In the genomic region with DNA sequence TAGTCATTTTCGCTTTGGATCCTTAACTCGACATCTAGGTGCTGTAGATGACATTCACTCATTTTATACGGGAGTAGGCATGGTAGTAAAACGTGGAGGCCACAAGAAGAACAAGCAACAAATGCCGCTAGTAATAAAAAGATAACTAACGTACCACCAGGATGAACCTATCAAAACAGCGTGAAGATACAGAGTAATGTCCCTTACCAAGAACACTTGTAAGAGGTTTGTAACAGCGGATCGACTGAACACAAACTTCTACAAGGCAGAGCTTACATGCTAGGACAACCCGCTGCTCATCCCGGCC, we compare ENCODE assay signal across 8 cellular contexts. TPM values are rescaled to one million over a fixed set of nuclear protein-coding genes. Genes with fewer than 3 reads are reported as not detected.
DNase-seq lines count a peak whose midpoint lies in the region; ATAC-seq, FAIRE-seq and TF ChIP-seq lines count a peak whose summit lies in the region.

No MANE protein-coding gene starts in this region.

- no TSS peak for BruUV-seq in Caco-2 (replicated peaks; lab: Mats Ljungman, UMichigan)

- in situ Hi-C loops in transverse colon (cut with MboI; ENCODE audit: low pct_ligation_motif_present in 1 of 4, low pct_unique_long_range_greater_than_20kb in 1 of 4, low sequenced_read_pairs in 3 of 4), result no loop called here

- peaks cover 62% of the 10 kb centered on the region for H3K79me2 ChIP-seq in astrocyte (ENCODE audit: insufficient read depth, low read length)

- H3K36me3 ChIP-seq in Caco-2 (ENCODE audit: control insufficient read depth, insufficient read depth, low read length), result 0 out of 2 replicates have a peak, but pooled peaks cover 5% of the 10 kb centered on the region
- H3K36me3 ChIP-seq in astrocyte (ENCODE audit: insufficient read depth, low read length), result no peaks in the 10 kb centered on the region
- no peaks in the 10 kb centered on the region for H3K36me3 ChIP-seq in right lobe of liver
- peaks cover 0 to under 1% (median 0%) of the 10 kb centered on the region in 4 donors for H3K36me3 ChIP-seq in transverse colon

- WGBS in right lobe of liver (ENCODE audit: insufficient coverage, low coverage, low lambda C conversion rate, missing lambda C conversion rate), result 0% methylated on average over 10 of the region's 11 CpGs
- WGBS in transverse colon (ENCODE audit: low coverage in 1 of 2), 2 donors, result 0 to 1% methylated on average over 6 to 11 of the region's 11 CpGs

- H3K9me3 ChIP-seq in Caco-2 (no peaks in the 10 kb centered on the region), astrocyte (ENCODE audit: insufficient read depth, low read depth, low read length) (no peaks in the 10 kb centered on the region), right lobe of liver (no peaks in the 10 kb centered on the region), transverse colon (no peaks in the 10 kb centered on the region)

- POLR2A ChIA-PET in Caco-2 (lab: Charles Lee), result interaction anchor here (0.7 kb wide), 1 partner anchor 51 kb away, joined by 3 read pairs; no protein-coding TSS in a partner anchor

- TF ChIP-seq CTCF in Caco-2 (IDR thresholded peaks at IDR 0.05; ENCODE audit: insufficient read depth in 1 of 2, low read depth in 1 of 2, low read length in 1 of 2, severe bottlenecking in 1 of 2, unreplicated experiment in 1 of 2) (no peak), astrocyte (IDR thresholded peaks at IDR 0.05; ENCODE audit: insufficient read depth, low read depth, low read length) (no peak), right lobe of liver (IDR thresholded peaks at IDR 0.05) (no peak), transverse colon (IDR thresholded peaks at IDR 0.05) (no peak)

- H4K20me1 ChIP-seq in astrocyte (ENCODE audit: insufficient read depth, low read length), result peaks cover 47% of the 10 kb centered on the region

- no peaks in the 10 kb centered on the region for H3K27me3 ChIP-seq in Caco-2 (replicated peaks; ENCODE audit: control insufficient read depth, insufficient read depth, low read length)
- H3K27me3 ChIP-seq in astrocyte (ENCODE audit: insufficient read depth, low read length), result no peaks in the 10 kb centered on the region
- no peaks in the 10 kb centered on the region for H3K27me3 ChIP-seq in right lobe of liver
- no peaks in the 10 kb centered on the region for H3K27me3 ChIP-seq in transverse colon

- H3K4me1 Mint-ChIP-seq in Caco-2 (ENCODE audit: low read depth, unreplicated experiment), result peaks cover 33% of the 10 kb centered on the region
- peaks cover 9% of the 10 kb centered on the region for H3K4me1 Mint-ChIP-seq in astrocyte (ENCODE audit: low read depth, unreplicated experiment)

- H3K36me3 Mint-ChIP-seq in Caco-2 (ENCODE audit: insufficient read depth, unreplicated experiment) (peaks cover 47% of the 10 kb centered on the region), astrocyte (ENCODE audit: low read depth, unreplicated experiment) (no peaks in the 10 kb centered on the region)

- DNase-seq in Caco-2 (no peak), astrocyte (ENCODE audit: low read depth) (no peak), right lobe of liver (no peak), transverse colon (no peak), NCI-H1092 treated with DMSO at 0.1 percent for 48 hours (lab: John Stamatoyannopoulos, UW) (no peak), GM19240 (ENCODE audit: insufficient read length, low spot score) (no peak)

- H3K4me3 ChIP-seq in Caco-2 (ENCODE audit: low read depth, low read length) (peak overlapping the region; percentile 79), astrocyte (ENCODE audit: insufficient read depth, low read depth, low read length) (peak overlapping the region; percentile 95), right lobe of liver (peak overlapping the region; percentile 81 to 93 (median 89)), transverse colon (peak overlapping the region; percentile 68 to 95 (median 81))

- peak overlapping the region; percentile 94 for H3K9ac ChIP-seq in astrocyte (ENCODE audit: low read length)

- H3K27ac ChIP-seq in astrocyte (ENCODE audit: low read depth, low read length) (peak overlapping the region; percentile 91), right lobe of liver (peak overlapping the region; percentile 97 to 99 (median 97)), transverse colon (peak overlapping the region; percentile 90 to 95 (median 92))

- H3K4me2 ChIP-seq in astrocyte (ENCODE audit: low read length), result peak overlapping the region; percentile 93

- H3K9me3 Mint-ChIP-seq in Caco-2 (ENCODE audit: unreplicated experiment), result no peaks in the 10 kb centered on the region
- H3K9me3 Mint-ChIP-seq in astrocyte (ENCODE audit: unreplicated experiment), result no peaks in the 10 kb centered on the region

- peaks cover 42% of the 10 kb centered on the region for H3K4me1 ChIP-seq in Caco-2
- peaks cover 20% of the 10 kb centered on the region for H3K4me1 ChIP-seq in astrocyte (ENCODE audit: insufficient read depth, low read length)
- H3K4me1 ChIP-seq in right lobe of liver, result peaks cover 0 to 24% (median 0%) of the 10 kb centered on the region in 4 donors
- peaks cover 11 to 38% (median 14%) of the 10 kb centered on the region in 4 donors for H3K4me1 ChIP-seq in transverse colon

- H3K4me3 Mint-ChIP-seq in Caco-2 (ENCODE audit: unreplicated experiment) (peak overlapping the region; percentile 98), astrocyte (ENCODE audit: unreplicated experiment) (peak overlapping the region; percentile 98)

- intact Hi-C loops in Caco-2 (cut with micrococcal nuclease; ENCODE audit: unreplicated experiment) (loop anchor here (5.0 kb wide), 1 partner anchor 225 kb away; no protein-coding TSS in a partner anchor), right lobe of liver (cut with DNase I) (no loop called here), transverse colon (cut with DNase I; ENCODE audit: low total_unique reads) (no loop called here)

- peak overlapping the region; percentile 93 for H2AFZ ChIP-seq in astrocyte (ENCODE audit: low read depth, low read length)

- CTCF ChIA-PET in Caco-2 (lab: Charles Lee), result no interaction called here

- ATAC-seq in HG02870 (IDR thresholded peaks at IDR 0.05; ENCODE audit: unreplicated experiment) (peak; percentile 7), right lobe of liver (peak in 2 of 4 donors; percentile 24 to 40), HG02973 (IDR thresholded peaks at IDR 0.05; ENCODE audit: unreplicated experiment) (no peak)

- H3K27me3 Mint-ChIP-seq in Caco-2 (ENCODE audit: insufficient read depth, unreplicated experiment), result no peaks in the 10 kb centered on the region
- H3K27me3 Mint-ChIP-seq in astrocyte (ENCODE audit: low read depth, unreplicated experiment), result no peaks in the 10 kb centered on the region

- TF ChIP-seq EP300 in transverse colon (IDR thresholded peaks at IDR 0.05; ENCODE audit: low read depth), result no peak

- peak; percentile 5 for FAIRE-seq in astrocyte (lab: Jason Lieb, UNC)

- H3K27ac Mint-ChIP-seq in Caco-2 (ENCODE audit: unreplicated experiment), result peak overlapping the region; percentile 92
- H3K27ac Mint-ChIP-seq in astrocyte (ENCODE audit: unreplicated experiment), result peak overlapping the region; percentile 96

- TF ChIP-seq POLR2A in right lobe of liver (IDR thresholded peaks at IDR 0.05) (no peak), transverse colon (IDR thresholded peaks at IDR 0.05) (no peak)

RNA-seq across cellular contexts. Expression of gene CHORDC1, which starts 0.7 kb away (rescaled TPM):
- total RNA-seq in Caco-2 (2022), result 194 and 227 TPM in 2 replicates
- 51.6 and 59.2 TPM in 2 replicates for total RNA-seq in astrocyte
- total RNA-seq in right lobe of liver, result 10 to 100 TPM; 14.4 to 32.3 (median 17.8) TPM
- total RNA-seq in transverse colon, result 10 to 100 TPM; 25.9 to 50.5 (median 32.0) TPM
